ENCODE assay signal across 9 cellular contexts in genomic region chr6:11700118-11700718, GRCh38.
DNase-seq lines count a peak whose midpoint lies in the region; ATAC-seq and TF ChIP-seq lines count a peak whose summit lies in the region.
"Had no signal": no experiment of that assay in that cellular context is flagged by ENCODE, and none has a peak within 500 bp of the region (broad histone marks: within the 10 kb centered on the region; RNA-seq: fewer than 3 reads in every experiment).

No MANE protein-coding gene starts in this region.

- H3K27me3 ChIP-seq in CD4-positive, alpha-beta memory T cell (ENCODE audit: insufficient read depth, low read length): no peaks in the 10 kb centered on the region
- H3K27me3 ChIP-seq in RWPE2 (ENCODE audit: insufficient read depth, poor library complexity, severe bottlenecking): no peaks in the 10 kb centered on the region
- H3K27me3 ChIP-seq in sigmoid colon: no peaks in the 10 kb centered on the region

- H3K27ac Mint-ChIP-seq in CD4-positive, alpha-beta memory T cell: peak overlapping the region in 1 of 7 donors; percentile 41
- H3K27ac Mint-ChIP-seq: stimulated activated naive CD8-positive, alpha-beta T cell treated with anti-CD3 and anti-CD28 coated beads, Interleukin-15, Interleukin-2, amounts not matched to agents 100 ng/mL and 50 ng/mL, for 24 hours had no signal

- H3K27ac ChIP-seq in CD4-positive, alpha-beta memory T cell (ENCODE audit: low read depth, low read length): no peak overlapping the region
- H3K27ac ChIP-seq in RWPE2 (ENCODE audit: poor library complexity, severe bottlenecking): no peak overlapping the region
- H3K27ac ChIP-seq in sigmoid colon: no peak overlapping the region

- TF ChIP-seq POLR2A in sigmoid colon (IDR thresholded peaks at IDR 0.05): no peak

- intact Hi-C loops in CD4-positive, alpha-beta memory T cell (cut with micrococcal nuclease): loop anchor here (1.0 to 2.0 kb wide), 4 partner anchors 311 to 589 kb away; no protein-coding TSS in a partner anchor
- intact Hi-C loops in sigmoid colon (cut with DNase I): loop anchor here (5.0 kb wide), 1 partner anchor 532 kb away; no protein-coding TSS in a partner anchor

- H3K4me1 ChIP-seq in CD4-positive, alpha-beta memory T cell (ENCODE audit: insufficient read depth, low read length): no peaks in the 10 kb centered on the region
- H3K4me1 ChIP-seq in RWPE2 (ENCODE audit: insufficient read depth, poor library complexity, severe bottlenecking): peaks cover 9% of the 10 kb centered on the region
- peaks cover 0 to 4% (median 0%) of the 10 kb centered on the region in 4 donors for H3K4me1 ChIP-seq in sigmoid colon

- no peak for ATAC-seq in RWPE2 (ENCODE audit: low read depth)
- ATAC-seq in GM21447 (IDR thresholded peaks at IDR 0.05; ENCODE audit: unreplicated experiment): no peak

- TF ChIP-seq EP300 in sigmoid colon (IDR thresholded peaks at IDR 0.05): no peak

- no peaks in the 10 kb centered on the region for H3K27me3 Mint-ChIP-seq in CD4-positive, alpha-beta memory T cell

- CTCF ChIA-PET in CD4-positive, alpha-beta memory T cell (lab: Charles Lee; ENCODE audit: partially characterized antibody): interaction anchor here (0.9 to 5.2 kb wide), 10 partner anchors 42 to 590 kb away, joined by 3 to 34 read pairs (median 4); partner anchors contain the start of gene EDN1

- POLR2A ChIA-PET in CD4-positive, alpha-beta memory T cell (lab: Charles Lee; ENCODE audit: partially characterized antibody): no interaction called here

- no peak overlapping the region for H3K4me3 Mint-ChIP-seq in CD4-positive, alpha-beta memory T cell
- H3K4me3 Mint-ChIP-seq: stimulated activated naive CD8-positive, alpha-beta T cell treated with anti-CD3 and anti-CD28 coated beads, Interleukin-15, Interleukin-2, amounts not matched to agents 100 ng/mL and 50 ng/mL, for 24 hours had no signal

- peak; percentile 44 for TF ChIP-seq CTCF in RWPE2 (IDR thresholded peaks at IDR 0.05; ENCODE audit: poor library complexity, severe bottlenecking)
- peak in 3 of 4 experiments; percentile 19 to 56 (median 44) for TF ChIP-seq CTCF in sigmoid colon (IDR thresholded peaks at IDR 0.05)

- H3K36me3 Mint-ChIP-seq in CD4-positive, alpha-beta memory T cell: no peaks in the 10 kb centered on the region

- DNase-seq in CD4-positive, alpha-beta memory T cell: peak in 3 of 5 donors; percentile 38 to 51 (median 42)
- DNase-seq in KBM-7 (peak; percentile 56), RWPE2 (ENCODE audit: low spot score) (no peak), fibroblast of gingiva (ENCODE audit: low read depth) (peak; percentile 51), sigmoid colon (no peak), NK-92 (lab: John Stamatoyannopoulos, UW; ENCODE audit: unreplicated experiment) (no peak), COR-L47 (lab: John Stamatoyannopoulos, UW) (no peak)

- in situ Hi-C loops in KBM-7 (cut with MboI; ENCODE audit: low pct_unique_long_range_greater_than_20kb, low sequenced_read_pairs): no loop called here

- no peak overlapping the region for H3K4me3 ChIP-seq in CD4-positive, alpha-beta memory T cell (ENCODE audit: low read length in 2 of 2)
- H3K4me3 ChIP-seq in RWPE2 (ENCODE audit: severe bottlenecking) (no peak overlapping the region), sigmoid colon (no peak overlapping the region)

- H3K9me3 Mint-ChIP-seq in CD4-positive, alpha-beta memory T cell: peaks cover 0 to 2% (median 0%) of the 10 kb centered on the region in 8 donors

- 96 to 100% methylated on average over 2 of the region's 2 CpGs for whole genome bisulfite sequencing in sigmoid colon, 2 donors

- H3K9me3 ChIP-seq in CD4-positive, alpha-beta memory T cell (ENCODE audit: control insufficient read depth in 1 of 2, low read length in 2 of 2): no peaks in the 10 kb centered on the region
- no peaks in the 10 kb centered on the region for H3K9me3 ChIP-seq in RWPE2 (ENCODE audit: severe bottlenecking)
- no peaks in the 10 kb centered on the region for H3K9me3 ChIP-seq in sigmoid colon

- no peaks in the 10 kb centered on the region for H3K36me3 ChIP-seq in CD4-positive, alpha-beta memory T cell (ENCODE audit: insufficient read depth, low read length)
- H3K36me3 ChIP-seq in RWPE2 (ENCODE audit: low read depth) (no peaks in the 10 kb centered on the region), sigmoid colon (no peaks in the 10 kb centered on the region)

- peaks cover 0 to 8% (median 4%) of the 10 kb centered on the region in 4 donors for H3K4me1 Mint-ChIP-seq in CD4-positive, alpha-beta memory T cell

Comparison
In these comparisons a context has a peak if more than half of its experiments do, and no peak if none do; other contexts are left out.
1. DNase-seq: peak in CD4-positive, alpha-beta memory T cell (3 of 5), KBM-7 (single experiment) and fibroblast of gingiva (single experiment); none in RWPE2 (single experiment), sigmoid colon (single experiment), NK-92 (single experiment) and COR-L47 (single experiment).